Comparison of ENCODE assay signal across 11 cellular contexts in the genomic region with DNA sequence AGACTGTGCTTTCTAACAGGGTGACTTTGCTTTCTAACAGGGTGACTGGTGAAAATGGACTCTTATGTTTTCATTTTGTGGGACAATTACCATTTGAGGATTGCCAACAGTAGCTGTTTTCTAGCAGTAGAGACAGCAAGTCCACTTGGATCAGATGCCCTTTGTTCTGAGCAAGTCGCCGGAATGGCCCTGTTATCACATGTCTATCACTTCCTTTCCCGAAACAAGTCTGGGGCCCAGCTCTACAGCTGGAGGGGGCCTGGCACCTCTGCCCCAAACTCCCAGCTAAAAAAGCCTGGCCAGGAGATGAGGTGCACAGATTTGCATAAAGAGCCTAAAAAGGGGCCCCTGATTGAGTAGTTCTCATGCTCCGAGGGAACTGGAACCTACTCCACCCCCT. TPM values are rescaled to one million over a fixed set of nuclear protein-coding genes. Genes with fewer than 3 reads are reported as not detected.
DNase-seq lines count a peak whose midpoint lies in the region; ATAC-seq and TF ChIP-seq lines count a peak whose summit lies in the region.
"Had no signal": no experiment of that assay in that cellular context is flagged by ENCODE, and none has a peak within 500 bp of the region (broad histone marks: within the 10 kb centered on the region; RNA-seq: fewer than 3 reads in every experiment).

No MANE protein-coding gene starts in this region.

- H3K14ac ChIP-seq in mesenchymal stem cell (ENCODE audit: low read length in 2 of 2), result no peak overlapping the region

- H2AK5ac ChIP-seq in mesenchymal stem cell (ENCODE audit: low read length, severe bottlenecking), result peak overlapping the region; percentile 88

- H3K4me1 ChIP-seq in right cardiac atrium (ENCODE audit: control insufficient read depth, insufficient read depth, low read length) (peaks cover 24% of the 10 kb centered on the region), mesenchymal stem cell (ENCODE audit: control insufficient read depth, insufficient read depth, low read depth, low read length) (peaks cover 15% of the 10 kb centered on the region), vagina (peaks cover 35% of the 10 kb centered on the region)
- H3K4me1 ChIP-seq: parathyroid adenoma had no signal

- H3K23ac ChIP-seq in mesenchymal stem cell (ENCODE audit: low read length in 2 of 2), result no peak overlapping the region

- no peak for TF ChIP-seq CTCF in MCF 10A (IDR thresholded peaks at IDR 0.05; ENCODE audit: unreplicated experiment)
- TF ChIP-seq CTCF in vagina (IDR thresholded peaks at IDR 0.05), result no peak

- peak overlapping the region; percentile 46 to 60 for H3K4ac ChIP-seq in mesenchymal stem cell (ENCODE audit: low read depth in 1 of 2, low read length in 2 of 2)

- H3K36me3 ChIP-seq in mesenchymal stem cell (ENCODE audit: control insufficient read depth in 1 of 2, insufficient read depth in 2 of 2, low read depth in 1 of 2, low read length in 2 of 2) (no peaks in the 10 kb centered on the region), vagina (no peaks in the 10 kb centered on the region)

- WGBS in right cardiac atrium, result 38% methylated on average over 4 of the region's 4 CpGs
- WGBS in mesenchymal stem cell, result 89% methylated on average over 4 of the region's 4 CpGs

- peak overlapping the region; percentile 33 for H2BK5ac ChIP-seq in mesenchymal stem cell (ENCODE audit: low read depth, low read length, poor library complexity, severe bottlenecking)

- no peak for TF ChIP-seq POLR2A in vagina (IDR thresholded peaks at IDR 0.05)

- H3K79me1 ChIP-seq in mesenchymal stem cell (replicated peaks; ENCODE audit: low read length, poor library complexity, severe bottlenecking), result no peaks in the 10 kb centered on the region

- no peak overlapping the region for H2AFZ ChIP-seq in mesenchymal stem cell (ENCODE audit: low read depth, low read length)
- H2AFZ ChIP-seq: parathyroid adenoma had no signal

- CTCF ChIA-PET in MCF 10A (lab: Yijun Ruan, JAX), result interaction anchor here (0.8 to 7.2 kb wide), 7 partner anchors 9 to 227 kb away, joined by 3 to 48 read pairs (median 7); a partner anchor contains a TSS

- no peaks in the 10 kb centered on the region for H3K9me3 Mint-ChIP-seq in MCF 10A (ENCODE audit: unreplicated experiment)

- H3K27me3 Mint-ChIP-seq in MCF 10A (ENCODE audit: insufficient read depth, unreplicated experiment), result no peaks in the 10 kb centered on the region

- H3K18ac ChIP-seq in mesenchymal stem cell (ENCODE audit: low read depth in 1 of 2, low read length in 2 of 2), result peak overlapping the region; percentile 75 to 96

- peak overlapping the region; percentile 66 for H4K91ac ChIP-seq in mesenchymal stem cell (ENCODE audit: low read length)

- no peak overlapping the region for H3K4me3 Mint-ChIP-seq in MCF 10A (ENCODE audit: unreplicated experiment)

- peaks cover 10% of the 10 kb centered on the region for H3K36me3 Mint-ChIP-seq in MCF 10A (ENCODE audit: insufficient read depth, unreplicated experiment)

- peak overlapping the region; percentile 84 for H2BK15ac ChIP-seq in mesenchymal stem cell (ENCODE audit: low read depth, poor library complexity, severe bottlenecking)

- no peak overlapping the region for H4K8ac ChIP-seq in mesenchymal stem cell (ENCODE audit: low read length)

- no peaks in the 10 kb centered on the region for H3K27me3 ChIP-seq in right cardiac atrium (ENCODE audit: control insufficient read depth, insufficient read depth)
- H3K27me3 ChIP-seq in mesenchymal stem cell (ENCODE audit: control insufficient read depth in 1 of 2, insufficient read depth in 1 of 2, low read length in 2 of 2), result no peaks in the 10 kb centered on the region
- no peaks in the 10 kb centered on the region for H3K27me3 ChIP-seq in vagina

- no TSS peak for BruUV-seq in MCF 10A (replicated peaks; lab: Mats Ljungman, UMichigan)

- H3K4me2 ChIP-seq in mesenchymal stem cell (ENCODE audit: low read length, poor library complexity, severe bottlenecking), result no peak overlapping the region

- H3K4me1 Mint-ChIP-seq in MCF 10A (ENCODE audit: insufficient read depth, unreplicated experiment), result peaks cover 37% of the 10 kb centered on the region

- peak overlapping the region; percentile 92 for H2BK120ac ChIP-seq in mesenchymal stem cell (ENCODE audit: low read depth, low read length)

- DNase-seq in right cardiac atrium (no peak), Right ventricle myocardium superior (no peak), MCF 10A (ENCODE audit: unreplicated experiment) (no peak), mesenchymal stem cell (no peak), vagina (ENCODE audit: extremely low spot score in 2 of 2) (no peak), islet precursor cell (no peak), HCEC 1CT (no peak)
- DNase-seq: caudate nucleus, NCI-H1694 treated with DMSO at 0.1 percent for 48 hours had no signal

- no peaks in the 10 kb centered on the region for H3K9me3 ChIP-seq in right cardiac atrium (ENCODE audit: control insufficient read depth, low read length)
- H3K9me3 ChIP-seq in mesenchymal stem cell (ENCODE audit: control insufficient read depth, low read length), result no peaks in the 10 kb centered on the region
- no peaks in the 10 kb centered on the region for H3K9me3 ChIP-seq in vagina

- H3K9ac ChIP-seq in mesenchymal stem cell (ENCODE audit: low read length), result no peak overlapping the region
- H3K9ac ChIP-seq: parathyroid adenoma had no signal

- POLR2A ChIA-PET in MCF 10A (lab: Yijun Ruan, JAX), result interaction anchor here (1.3 to 2.7 kb wide), 5 partner anchors 10 to 44 kb away, joined by 3 to 12 read pairs (median 4); a partner anchor contains a TSS

- ATAC-seq in right cardiac atrium (peak in 1 of 2 donors; percentile 13), Right ventricle myocardium superior (ENCODE audit: poor library complexity) (no peak), GM19328 (IDR thresholded peaks at IDR 0.05; ENCODE audit: unreplicated experiment) (no peak)

- peak overlapping the region; percentile 99 for H3K27ac Mint-ChIP-seq in MCF 10A (ENCODE audit: low read depth, unreplicated experiment)

- peak overlapping the region; percentile 94 to 99 for H2BK12ac ChIP-seq in mesenchymal stem cell (ENCODE audit: low read length in 2 of 2)

- H3K4me3 ChIP-seq in right cardiac atrium (ENCODE audit: low read length), result no peak overlapping the region
- no peak overlapping the region for H3K4me3 ChIP-seq in mesenchymal stem cell (ENCODE audit: insufficient read depth in 1 of 2, low read depth in 1 of 2, low read length in 2 of 2)
- H3K4me3 ChIP-seq in vagina, result no peak overlapping the region

- H3K27ac ChIP-seq in right cardiac atrium (ENCODE audit: low read length) (peak overlapping the region; percentile 94), mesenchymal stem cell (ENCODE audit: low read length, poor library complexity, severe bottlenecking) (no peak overlapping the region), vagina (peak overlapping the region; percentile 64)
- H3K27ac ChIP-seq: parathyroid adenoma had no signal

- intact Hi-C loops in right cardiac atrium (cut with DNase I) (no loop called here), Right ventricle myocardium superior (cut with DNase I) (no loop called here), MCF 10A (cut with micrococcal nuclease) (no loop called here), vagina (cut with DNase I) (no loop called here)

RNA-seq across cellular contexts. Expression of a gene that starts 44.6 kb away (rescaled TPM):
- 100 to 1,000 TPM in 1 of 4 donors, 10 to 100 TPM in 3; 31.3 to 462 (median 41.8) TPM for total RNA-seq in right cardiac atrium
- polyA plus RNA-seq in right cardiac atrium, result 38.8 TPM
- total RNA-seq in Right ventricle myocardium superior, result 37.5 TPM
- 103 and 393 TPM in 2 replicates for total RNA-seq in MCF 10A (2022)
- 229 TPM for polyA plus RNA-seq in mesenchymal stem cell (2013, experiment 1 of 2)
- polyA plus RNA-seq in mesenchymal stem cell (2013, experiment 2 of 2), result 221 TPM
- total RNA-seq in vagina, result 513 TPM
